Comparison of ENCODE assay signal across 1 cellular context in the genomic region with DNA sequence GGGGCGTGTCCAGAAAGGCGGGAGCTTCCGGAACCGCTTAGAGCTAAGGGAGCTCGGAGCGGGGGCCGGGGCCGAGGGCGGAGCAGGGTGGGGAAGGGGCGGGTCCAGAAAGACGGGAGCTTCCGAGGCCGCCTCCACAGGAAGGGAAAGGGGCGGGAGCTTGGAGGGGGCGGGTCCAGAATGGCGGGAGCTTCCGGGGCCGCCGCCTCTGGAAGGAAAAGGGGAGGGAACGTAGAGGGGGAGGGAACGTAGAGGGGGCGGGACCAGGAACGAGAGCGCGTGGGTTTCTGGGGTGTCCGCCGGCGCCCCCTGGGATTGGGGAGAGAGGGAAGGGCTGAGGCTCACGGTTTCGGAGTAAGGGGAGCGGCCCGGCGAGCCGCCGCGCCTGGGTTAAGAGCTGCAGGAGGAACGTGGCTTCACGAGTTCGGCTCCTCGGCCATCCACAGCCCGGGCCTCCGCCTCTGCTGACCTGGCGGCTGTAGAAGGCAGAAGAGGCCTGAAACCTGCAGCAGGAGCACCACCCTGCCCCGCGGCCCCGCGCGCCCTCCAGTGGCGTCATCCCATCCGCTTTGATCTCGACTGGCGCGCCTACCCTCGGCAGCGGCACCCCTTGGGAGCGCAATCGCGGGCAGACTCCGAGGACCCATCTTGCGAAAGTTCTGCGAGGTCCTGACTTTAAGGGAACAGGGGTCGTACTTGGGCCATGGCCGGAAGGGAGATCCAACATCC.
TF ChIP-seq lines count a peak whose summit lies in the region.

No MANE protein-coding gene starts in this region.

TF ChIP-seq in GM12878, 131 proteins besides CTCF, POLR2A, EP300 and RAD21 (continued from another document):
- TF ChIP-seq, protein P1, sequence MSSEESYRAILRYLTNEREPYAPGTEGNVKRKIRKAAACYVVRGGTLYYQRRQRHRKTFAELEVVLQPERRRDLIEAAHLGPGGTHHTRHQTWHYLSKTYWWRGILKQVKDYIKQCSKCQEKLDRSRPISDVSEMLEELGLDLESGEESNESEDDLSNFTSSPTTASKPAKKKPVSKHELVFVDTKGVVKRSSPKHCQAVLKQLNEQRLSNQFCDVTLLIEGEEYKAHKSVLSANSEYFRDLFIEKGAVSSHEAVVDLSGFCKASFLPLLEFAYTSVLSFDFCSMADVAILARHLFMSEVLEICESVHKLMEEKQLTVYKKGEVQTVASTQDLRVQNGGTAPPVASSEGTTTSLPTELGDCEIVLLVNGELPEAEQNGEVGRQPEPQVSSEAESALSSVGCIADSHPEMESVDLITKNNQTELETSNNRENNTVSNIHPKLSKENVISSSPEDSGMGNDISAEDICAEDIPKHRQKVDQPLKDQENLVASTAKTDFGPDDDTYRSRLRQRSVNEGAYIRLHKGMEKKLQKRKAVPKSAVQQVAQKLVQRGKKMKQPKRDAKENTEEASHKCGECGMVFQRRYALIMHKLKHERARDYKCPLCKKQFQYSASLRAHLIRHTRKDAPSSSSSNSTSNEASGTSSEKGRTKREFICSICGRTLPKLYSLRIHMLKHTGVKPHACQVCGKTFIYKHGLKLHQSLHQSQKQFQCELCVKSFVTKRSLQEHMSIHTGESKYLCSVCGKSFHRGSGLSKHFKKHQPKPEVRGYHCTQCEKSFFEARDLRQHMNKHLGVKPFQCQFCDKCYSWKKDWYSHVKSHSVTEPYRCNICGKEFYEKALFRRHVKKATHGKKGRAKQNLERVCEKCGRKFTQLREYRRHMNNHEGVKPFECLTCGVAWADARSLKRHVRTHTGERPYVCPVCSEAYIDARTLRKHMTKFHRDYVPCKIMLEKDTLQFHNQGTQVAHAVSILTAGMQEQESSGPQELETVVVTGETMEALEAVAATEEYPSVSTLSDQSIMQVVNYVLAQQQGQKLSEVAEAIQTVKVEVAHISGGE (CRISPR knock-in tag; IDR thresholded peaks at IDR 0.05), result 0 out of 2 replicates have a peak, but pooled peaks have one; percentile 12
- no peak for TF ChIP-seq ZNF384 (IDR thresholded peaks at IDR 0.05; ENCODE audit: borderline replicate concordance, low read depth, low read length)
- TF ChIP-seq PAX5 (IDR thresholded peaks at IDR 0.05; ENCODE audit: borderline replicate concordance, low read depth, low read length), result no peak; the same call in 1 of the 2 replicates
- no peak; the same call in 1 of the 2 replicates for TF ChIP-seq ZNF24 (IDR thresholded peaks at IDR 0.05)
- no peak for TF ChIP-seq MEF2A (IDR thresholded peaks at IDR 0.05; ENCODE audit: insufficient read depth, low read depth, low read length)
- TF ChIP-seq, protein P2, sequence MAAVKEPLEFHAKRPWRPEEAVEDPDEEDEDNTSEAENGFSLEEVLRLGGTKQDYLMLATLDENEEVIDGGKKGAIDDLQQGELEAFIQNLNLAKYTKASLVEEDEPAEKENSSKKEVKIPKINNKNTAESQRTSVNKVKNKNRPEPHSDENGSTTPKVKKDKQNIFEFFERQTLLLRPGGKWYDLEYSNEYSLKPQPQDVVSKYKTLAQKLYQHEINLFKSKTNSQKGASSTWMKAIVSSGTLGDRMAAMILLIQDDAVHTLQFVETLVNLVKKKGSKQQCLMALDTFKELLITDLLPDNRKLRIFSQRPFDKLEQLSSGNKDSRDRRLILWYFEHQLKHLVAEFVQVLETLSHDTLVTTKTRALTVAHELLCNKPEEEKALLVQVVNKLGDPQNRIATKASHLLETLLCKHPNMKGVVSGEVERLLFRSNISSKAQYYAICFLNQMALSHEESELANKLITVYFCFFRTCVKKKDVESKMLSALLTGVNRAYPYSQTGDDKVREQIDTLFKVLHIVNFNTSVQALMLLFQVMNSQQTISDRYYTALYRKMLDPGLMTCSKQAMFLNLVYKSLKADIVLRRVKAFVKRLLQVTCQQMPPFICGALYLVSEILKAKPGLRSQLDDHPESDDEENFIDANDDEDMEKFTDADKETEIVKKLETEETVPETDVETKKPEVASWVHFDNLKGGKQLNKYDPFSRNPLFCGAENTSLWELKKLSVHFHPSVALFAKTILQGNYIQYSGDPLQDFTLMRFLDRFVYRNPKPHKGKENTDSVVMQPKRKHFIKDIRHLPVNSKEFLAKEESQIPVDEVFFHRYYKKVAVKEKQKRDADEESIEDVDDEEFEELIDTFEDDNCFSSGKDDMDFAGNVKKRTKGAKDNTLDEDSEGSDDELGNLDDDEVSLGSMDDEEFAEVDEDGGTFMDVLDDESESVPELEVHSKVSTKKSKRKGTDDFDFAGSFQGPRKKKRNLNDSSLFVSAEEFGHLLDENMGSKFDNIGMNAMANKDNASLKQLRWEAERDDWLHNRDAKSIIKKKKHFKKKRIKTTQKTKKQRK (IDR thresholded peaks at IDR 0.05; ENCODE audit: low read depth, low read length), result no peak
- no peak for TF ChIP-seq ASH2L (IDR thresholded peaks at IDR 0.05; ENCODE audit: borderline replicate concordance, low read depth)
- no peak for TF ChIP-seq ZZZ3 (IDR thresholded peaks at IDR 0.05; ENCODE audit: control insufficient read depth, insufficient read length, low read depth)
- TF ChIP-seq TCF3 (IDR thresholded peaks at IDR 0.05; ENCODE audit: borderline replicate concordance, insufficient read depth, low read depth, low read length), result 0 out of 2 replicates have a peak, but pooled peaks have one; percentile 69
- TF ChIP-seq NRF1 (conservative IDR thresholded peaks at IDR 0.05; ENCODE audit: low read depth, low read length), result no peak
- no peak for TF ChIP-seq WRNIP1 (IDR thresholded peaks at IDR 0.05; ENCODE audit: borderline replicate concordance, low read depth, low read length)
- peak; percentile 58 for TF ChIP-seq GABPA (IDR thresholded peaks at IDR 0.05; ENCODE audit: low read depth)
- no peak for TF ChIP-seq IRF3 (IDR thresholded peaks at IDR 0.05)
- TF ChIP-seq CHD4 (IDR thresholded peaks at IDR 0.05), result no peak
- TF ChIP-seq SUZ12 (IDR thresholded peaks at IDR 0.05; ENCODE audit: unreplicated experiment), result no peak
- TF ChIP-seq ZSCAN29 (IDR thresholded peaks at IDR 0.05), result no peak
- peak; percentile 78; the same call in 1 of the 2 replicates for TF ChIP-seq RB1 (IDR thresholded peaks at IDR 0.05; ENCODE audit: borderline replicate concordance)
- no peak for TF ChIP-seq SREBF1 (IDR thresholded peaks at IDR 0.05; ENCODE audit: low read length)
- peak; percentile 81 for TF ChIP-seq IKZF1 (conservative IDR thresholded peaks at IDR 0.05)
- 0 out of 2 replicates have a peak, but pooled peaks have one; percentile 50 for TF ChIP-seq ZBTB4 (CRISPR knock-in tag; IDR thresholded peaks at IDR 0.05)
- no peak for TF ChIP-seq CHD1 (IDR thresholded peaks at IDR 0.05; ENCODE audit: low read depth, low read length)
- TF ChIP-seq IRF4 (IDR thresholded peaks at IDR 0.05; ENCODE audit: low read depth, low read length), result peak; percentile 38; the same call in 1 of the 2 replicates
- no peak for TF ChIP-seq SPI1 (IDR thresholded peaks at IDR 0.05; ENCODE audit: borderline replicate concordance, insufficient read depth, low read depth, low read length)
- TF ChIP-seq NFIC (IDR thresholded peaks at IDR 0.05; ENCODE audit: low read depth, low read length), result no peak
- no peak for TF ChIP-seq STAT1 (conservative IDR thresholded peaks at IDR 0.05)
